ENCODE assay signal across 11 cellular contexts in the genomic region with DNA sequence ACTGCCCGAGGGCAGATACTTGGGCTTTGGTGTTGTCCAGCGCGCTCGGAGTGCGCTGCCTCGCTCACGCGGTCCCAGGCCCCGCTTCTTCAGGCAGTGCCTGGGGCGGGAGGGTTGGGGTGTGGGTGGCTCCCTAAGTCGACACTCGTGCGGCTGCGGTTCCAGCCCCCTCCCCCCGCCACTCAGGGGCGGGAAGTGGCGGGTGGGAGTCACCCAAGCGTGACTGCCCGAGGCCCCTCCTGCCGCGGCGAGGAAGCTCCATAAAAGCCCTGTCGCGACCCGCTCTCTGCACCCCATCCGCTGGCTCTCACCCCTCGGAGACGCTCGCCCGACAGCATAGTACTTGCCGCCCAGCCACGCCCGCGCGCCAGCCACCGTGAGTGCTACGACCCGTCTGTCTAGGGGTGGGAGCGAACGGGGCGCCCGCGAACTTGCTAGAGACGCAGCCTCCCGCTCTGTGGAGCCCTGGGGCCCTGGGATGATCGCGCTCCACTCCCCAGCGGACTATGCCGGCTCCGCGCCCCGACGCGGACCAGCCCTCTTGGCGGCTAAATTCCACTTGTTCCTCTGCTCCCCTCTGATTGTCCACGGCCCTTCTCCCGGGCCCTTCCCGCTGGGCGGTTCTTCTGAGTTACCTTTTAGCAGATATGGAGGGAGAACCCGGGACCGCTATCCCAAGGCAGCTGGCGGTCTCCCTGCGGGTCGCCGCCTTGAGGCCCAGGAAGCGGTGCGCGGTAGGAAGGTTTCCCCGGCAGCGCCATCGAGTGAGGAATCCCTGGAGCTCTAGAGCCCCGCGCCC. TPM values are rescaled to one million over a fixed set of nuclear protein-coding genes. Genes with fewer than 3 reads are reported as not detected.
DNase-seq lines count a peak whose midpoint lies in the region; ATAC-seq and TF ChIP-seq lines count a peak whose summit lies in the region.
"Had no signal": no experiment of that assay in that cellular context is flagged by ENCODE, and none has a peak within 500 bp of the region (broad histone marks: within the 10 kb centered on the region; RNA-seq: fewer than 3 reads in every experiment).

A gene (plus strand): TSS at position 291 of the 799 bp plus-strand sequence. CDS start 1,051 bp downstream, outside the sequence.

- TF ChIP-seq POLR2A in gastroesophageal sphincter (IDR thresholded peaks at IDR 0.05) (no peak), esophagus squamous epithelium (IDR thresholded peaks at IDR 0.05) (no peak)

- 20% methylated on average over 1 of the region's 73 CpGs; no CpG with 5 or more reads in 1 of the 2 donors for WGBS in gastroesophageal sphincter (ENCODE audit: low coverage in 1 of 2), 2 donors
- 17% methylated on average over 18 of the region's 73 CpGs; no CpG with 5 or more reads in 1 of the 2 donors for WGBS in esophagus squamous epithelium, 2 donors

- DNase-seq in DMS53 treated with DMSO at 0.1 percent for 48 hours (lab: John Stamatoyannopoulos, UW; ENCODE audit: unreplicated experiment) = peak; percentile 29
- peak; percentile 17 for DNase-seq in MG63
- no peak for DNase-seq in retinal pigment epithelial cell (ENCODE audit: low read depth)
- DNase-seq in NK-92 (lab: John Stamatoyannopoulos, UW; ENCODE audit: unreplicated experiment) = no peak
- no peak for DNase-seq in esophagus squamous epithelium (lab: John Stamatoyannopoulos, UW)
- no peak for DNase-seq in anterior cingulate cortex (lab: John Stamatoyannopoulos, UW)
- DNase-seq: tibial artery had no signal

- H3K9me3 ChIP-seq in MG63 = peaks cover 3% of the 10 kb centered on the region; the same call in 1 of the 2 replicates
- H3K9me3 ChIP-seq in duodenal mucosa (ENCODE audit: control insufficient read depth in 1 of 2, low read length in 2 of 2) = no peaks in the 10 kb centered on the region
- H3K9me3 ChIP-seq in gastroesophageal sphincter = no peaks in the 10 kb centered on the region
- H3K9me3 ChIP-seq in esophagus squamous epithelium = no peaks in the 10 kb centered on the region
- H3K9me3 ChIP-seq: tibial artery had no signal

- TF ChIP-seq CTCF in retinal pigment epithelial cell (conservative IDR thresholded peaks at IDR 0.05; ENCODE audit: low read depth, low read length) = no peak
- TF ChIP-seq CTCF in gastroesophageal sphincter (IDR thresholded peaks at IDR 0.05) = no peak
- no peak for TF ChIP-seq CTCF in esophagus squamous epithelium (IDR thresholded peaks at IDR 0.05)

- H3K36me3 ChIP-seq in MG63 = no peaks in the 10 kb centered on the region
- no peaks in the 10 kb centered on the region for H3K36me3 ChIP-seq in duodenal mucosa (ENCODE audit: control insufficient read depth in 1 of 2, insufficient read depth in 2 of 2, low read length in 2 of 2)
- H3K36me3 ChIP-seq in gastroesophageal sphincter = no peaks in the 10 kb centered on the region
- no peaks in the 10 kb centered on the region for H3K36me3 ChIP-seq in esophagus squamous epithelium
- H3K36me3 ChIP-seq: tibial artery had no signal

- peaks cover 0 to 17% of the 10 kb centered on the region in 2 donors for H3K4me1 ChIP-seq in duodenal mucosa (ENCODE audit: control insufficient read depth in 1 of 2, insufficient read depth in 2 of 2, low read length in 2 of 2)
- H3K4me1 ChIP-seq in gastroesophageal sphincter = peaks cover 0 to 23% (median 0%) of the 10 kb centered on the region in 3 donors
- peaks cover 0 to 21% (median 5%) of the 10 kb centered on the region in 3 donors for H3K4me1 ChIP-seq in esophagus squamous epithelium

- ATAC-seq in gastroesophageal sphincter = no peak

- H3K9ac ChIP-seq in duodenal mucosa (ENCODE audit: low read depth in 1 of 2, low read length in 2 of 2) = no peak within 1 kb of the TSS

- TF ChIP-seq EP300 in gastroesophageal sphincter (IDR thresholded peaks at IDR 0.05) = no peak

- intact Hi-C loops in esophagus squamous epithelium (cut with DNase I) = no loop called here

- no peak within 1 kb of the TSS for H3K27ac ChIP-seq in duodenal mucosa (ENCODE audit: low read depth, low read length)
- no peak within 1 kb of the TSS for H3K27ac ChIP-seq in gastroesophageal sphincter
- H3K27ac ChIP-seq in esophagus squamous epithelium = no peak within 1 kb of the TSS
- H3K27ac ChIP-seq: tibial artery had no signal

- peaks cover 47% of the 10 kb centered on the region for H3K27me3 ChIP-seq in MG63
- peaks cover 37 to 40% of the 10 kb centered on the region in 2 donors for H3K27me3 ChIP-seq in duodenal mucosa (ENCODE audit: control insufficient read depth in 1 of 2, insufficient read depth in 2 of 2, low read length in 2 of 2)
- H3K27me3 ChIP-seq in gastroesophageal sphincter = peaks cover 64% of the 10 kb centered on the region
- H3K27me3 ChIP-seq in esophagus squamous epithelium = peaks cover 0 to 95% (median 18%) of the 10 kb centered on the region in 4 donors

- H3K4me3 ChIP-seq in MG63 (peak within 1 kb of the TSS; percentile 12; the same call in 1 of the 2 replicates), duodenal mucosa (ENCODE audit: low read depth in 1 of 2, low read length in 2 of 2) (peak within 1 kb of the TSS; percentile 40 to 45), retinal pigment epithelial cell (ENCODE audit: low read length) (peak within 1 kb of the TSS; percentile 10), gastroesophageal sphincter (no peak within 1 kb of the TSS), esophagus squamous epithelium (peak within 1 kb of the TSS in 1 of 4 donors; percentile 16)

RNA-seq across cellular contexts. Expression of the gene that starts here (rescaled TPM):
- total RNA-seq in MG63 (2014; rRNA removed; shearing (Covaris generic); ENCODE audit: low replicate concordance) = not detected in 2 replicates
- total RNA-seq in gastroesophageal sphincter (10 to 100 TPM in 2 of 4 donors, 1 to 10 TPM in 2; 5.8 to 19.2 (median 11.9) TPM), esophagus squamous epithelium (not detected)
- total RNA-seq: LHCN-M2, lung microvascular endothelial cell had no signal

Comparison
In these comparisons a context has a peak if more than half of its experiments do, and no peak if none do; other contexts are left out.
1. Peak in DNase-seq and H3K4me3 ChIP-seq in MG63; RNA of the gene not detected or under 1 TPM.
2. H3K4me3 ChIP-seq: peak in duodenal mucosa (2 of 2) and retinal pigment epithelial cell (single experiment); none in gastroesophageal sphincter (0 of 2).